ENCODE assay signal across 1 cellular context in genomic region chr17:80959330-80960036, GRCh38.
TF ChIP-seq lines count a peak whose summit lies in the region.

No MANE protein-coding gene starts in this region.

TF ChIP-seq in HCT116, 20 proteins besides CTCF, POLR2A, EP300 and RAD21 (continued from another document):
- TF ChIP-seq ZBTB33 (IDR thresholded peaks at IDR 0.05; ENCODE audit: extremely low read depth, insufficient replicate concordance, low read length) (no peak), EZH2 (IDR thresholded peaks at IDR 0.05) (no peak)
